ENCODE assay signal across 11 cellular contexts in the genomic region with DNA sequence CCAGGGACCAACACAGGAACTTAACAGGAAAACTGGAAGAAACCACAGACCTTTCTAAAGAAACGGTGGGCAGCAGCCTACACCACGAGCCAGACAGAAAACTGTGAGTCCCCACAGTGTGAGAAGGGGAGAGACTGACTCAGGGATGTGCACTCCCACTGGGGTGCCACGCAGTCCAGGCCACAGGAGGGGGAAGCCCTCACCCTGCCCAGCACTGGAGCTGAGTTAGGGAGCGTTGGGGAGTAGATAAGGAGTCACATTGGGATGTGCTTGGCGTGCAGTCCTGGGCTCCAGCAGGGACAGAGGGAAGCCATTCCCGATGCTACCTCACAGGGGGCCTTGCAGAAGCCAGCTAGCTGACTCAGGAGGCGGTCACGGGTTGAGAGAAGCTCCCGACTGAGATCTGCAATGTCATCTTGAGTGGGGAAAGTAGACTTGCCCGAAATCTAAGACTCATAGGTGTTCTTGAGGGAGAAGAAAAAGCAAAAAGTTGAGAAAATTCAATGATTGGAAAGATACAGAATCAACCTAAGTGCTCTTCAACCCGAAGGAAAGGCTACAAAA. TPM values are rescaled to one million over a fixed set of nuclear protein-coding genes. Genes with fewer than 3 reads are reported as not detected.
DNase-seq lines count a peak whose midpoint lies in the region; ATAC-seq and TF ChIP-seq lines count a peak whose summit lies in the region.
"Had no signal": no experiment of that assay in that cellular context is flagged by ENCODE, and none has a peak within 500 bp of the region (broad histone marks: within the 10 kb centered on the region; RNA-seq: fewer than 3 reads in every experiment).

No MANE protein-coding gene starts in this region.

- H3K9me3 Mint-ChIP-seq in endothelial cell (ENCODE audit: unreplicated experiment), result no peaks in the 10 kb centered on the region

- no peak overlapping the region for H2AFZ ChIP-seq in MM.1S (ENCODE audit: low read length)

- no peaks in the 10 kb centered on the region for H3K9me2 ChIP-seq in MM.1S (replicated peaks; ENCODE audit: insufficient read depth, low read length)

- peak; percentile 50 for DNase-seq in H4 (ENCODE audit: low spot score)
- peak; percentile 83 for DNase-seq in activated CD4-positive, alpha-beta T cell treated with anti-CD3 and anti-CD28 coated beads for 48 hours
- no peak for DNase-seq in endothelial cell (ENCODE audit: low spot score)
- DNase-seq in stimulated activated CD8-positive, alpha-beta memory T cell treated with anti-CD3 and anti-CD28 coated beads, Interleukin-2, amount 100 ng/mL, for 48 hours (ENCODE audit: low read depth in 2 of 2), result peak; percentile 52 to 65
- DNase-seq in ACHN, result no peak
- DNase-seq in MM.1S, result no peak
- DNase-seq in DMS153 (lab: John Stamatoyannopoulos, UW), result no peak

- no peak overlapping the region for H3K4me2 ChIP-seq in MM.1S (ENCODE audit: low read depth, low read length)

- TF ChIP-seq CTCF in endothelial cell (IDR thresholded peaks at IDR 0.05; ENCODE audit: unreplicated experiment), result no peak
- no peak for TF ChIP-seq CTCF in MM.1S (IDR thresholded peaks at IDR 0.05; ENCODE audit: low read length)

- no peak overlapping the region for H3K9ac ChIP-seq in MM.1S (ENCODE audit: low read length)

- no peaks in the 10 kb centered on the region for H4K20me1 ChIP-seq in MM.1S (ENCODE audit: insufficient read depth, low read length)

- in situ Hi-C loops in ACHN (cut with HindIII; ENCODE audit: low pct_ligation_motif_present, low pct_unique_long_range_greater_than_20kb, low sequenced_read_pairs), result no loop called here

- no peaks in the 10 kb centered on the region for H3K9me3 ChIP-seq in MM.1S (replicated peaks; ENCODE audit: insufficient read depth, low read length)

- H3K4me3 Mint-ChIP-seq in endothelial cell (ENCODE audit: unreplicated experiment), result peak overlapping the region; percentile 54

- peak overlapping the region; percentile 93 for H3K27ac Mint-ChIP-seq in endothelial cell (ENCODE audit: unreplicated experiment)

- no peak for ATAC-seq in HG02884 (IDR thresholded peaks at IDR 0.05; ENCODE audit: unreplicated experiment)

- H3K27ac ChIP-seq in MM.1S (ENCODE audit: low read length), result no peak overlapping the region
- H3K27ac ChIP-seq: coronary artery, SK-N-MC had no signal

- H3K36me3 ChIP-seq in MM.1S (replicated peaks; ENCODE audit: insufficient read depth, low read length), result no peaks in the 10 kb centered on the region

- peaks cover 5% of the 10 kb centered on the region for H3K27me3 Mint-ChIP-seq in endothelial cell (ENCODE audit: unreplicated experiment)

- peaks cover 26% of the 10 kb centered on the region for H3K4me1 Mint-ChIP-seq in endothelial cell (ENCODE audit: unreplicated experiment)

- no peaks in the 10 kb centered on the region for H3F3A ChIP-seq in MM.1S (ENCODE audit: insufficient read depth, low read length)

- H3K4me1 ChIP-seq in MM.1S (ENCODE audit: low read length), result no peaks in the 10 kb centered on the region

- no peaks in the 10 kb centered on the region for H3K36me3 Mint-ChIP-seq in endothelial cell (ENCODE audit: low read depth, unreplicated experiment)

- no peaks in the 10 kb centered on the region for H3K27me3 ChIP-seq in MM.1S (replicated peaks; ENCODE audit: insufficient read depth, low read length)

- no peaks in the 10 kb centered on the region for H3K79me2 ChIP-seq in MM.1S (ENCODE audit: low read length)

- H3K4me3 ChIP-seq in MM.1S (ENCODE audit: low read length), result no peak overlapping the region
- H3K4me3 ChIP-seq: coronary artery, lung, SK-N-MC had no signal

RNA-seq across cellular contexts. Expression of a gene that starts 17.3 kb away (rescaled TPM):
- total RNA-seq in H4 (2014; rRNA removed; shearing (Covaris generic)), result not detected in 2 replicates
- not detected for total RNA-seq in endothelial cell (ENCODE audit: unreplicated experiment)

RNA-seq across cellular contexts. Expression of a gene that starts 23.5 kb away (rescaled TPM):
- not detected in 2 replicates for total RNA-seq in H4 (2014; rRNA removed; shearing (Covaris generic))
- not detected for total RNA-seq in endothelial cell (ENCODE audit: unreplicated experiment)

RNA-seq across cellular contexts. Expression of a gene that starts 37.4 kb away (rescaled TPM):
- not detected in 2 replicates for total RNA-seq in H4 (2014; rRNA removed; shearing (Covaris generic))
- total RNA-seq in endothelial cell (ENCODE audit: unreplicated experiment), result not detected
- total RNA-seq: lung had no signal

RNA-seq across cellular contexts. Expression of a gene that starts 50.5 kb away (rescaled TPM):
- not detected in 2 replicates for total RNA-seq in H4 (2014; rRNA removed; shearing (Covaris generic))
- 0.21 TPM for total RNA-seq in endothelial cell (ENCODE audit: unreplicated experiment)

RNA-seq across cellular contexts. Expression of a gene that starts 53.2 kb away (rescaled TPM):
- not detected in 2 replicates for total RNA-seq in H4 (2014; rRNA removed; shearing (Covaris generic))
- not detected for total RNA-seq in endothelial cell (ENCODE audit: unreplicated experiment)
- total RNA-seq: lung had no signal

Comparison
In these comparisons a context has a peak if more than half of its experiments do, and no peak if none do; other contexts are left out.
1. DNase-seq: peak in H4 (single experiment), activated CD4-positive, alpha-beta T cell treated with anti-CD3 and anti-CD28 coated beads for 48 hours (single experiment) and stimulated activated CD8-positive, alpha-beta memory T cell treated with anti-CD3 and anti-CD28 coated beads, Interleukin-2, amount 100 ng/mL, for 48 hours (2 of 2); none in endothelial cell (single experiment), ACHN (single experiment), MM.1S (single experiment) and DMS153 (single experiment).